ENCODE assay signal across 1 cellular context in genomic region chr17:8108972-8109668, GRCh38.
TF ChIP-seq lines count a peak whose summit lies in the region.

No MANE protein-coding gene starts in this region.

TF ChIP-seq in Ishikawa, 13 proteins besides CTCF, POLR2A, EP300 and RAD21:
- TF ChIP-seq EGR1 (IDR thresholded peaks at IDR 0.05) (peak; percentile 90), TAF1 (IDR thresholded peaks at IDR 0.05; ENCODE audit: low read depth) (no peak)
